Comparison of ENCODE assay signal across 26 cellular contexts in the genomic region with DNA sequence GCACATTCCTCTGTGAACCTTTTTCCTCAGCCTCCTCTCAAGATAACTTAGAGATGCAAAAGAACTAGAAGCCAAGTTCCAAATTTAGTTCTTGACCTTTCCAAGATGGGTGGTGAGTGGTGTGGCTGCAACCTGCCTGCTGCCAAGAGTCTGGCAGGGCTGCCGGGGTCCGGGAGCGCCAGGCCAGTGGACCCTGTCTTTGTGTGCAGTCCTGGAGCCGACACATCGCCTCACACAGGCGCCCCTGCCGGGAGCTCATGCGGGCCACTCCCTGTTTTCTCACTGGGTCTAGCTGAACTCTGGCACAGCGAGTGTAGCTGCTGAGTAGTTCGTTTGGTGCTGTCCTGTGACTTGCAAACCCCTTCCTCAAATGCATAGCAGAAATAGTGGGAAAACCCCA.
A peak's percentile ranks its signal among the peaks of the same experiment; 100 is the strongest.
DNase-seq lines count a peak whose midpoint lies in the region; ATAC-seq and TF ChIP-seq lines count a peak whose summit lies in the region.
"Had no signal": no experiment of that assay in that cellular context is flagged by ENCODE, and none has a peak within 500 bp of the region (broad histone marks: within the 10 kb centered on the region; RNA-seq: fewer than 3 reads in every experiment).

No MANE protein-coding gene starts in this region.

- no peaks in the 10 kb centered on the region for H3K27me3 ChIP-seq in ascending aorta
- H3K27me3 ChIP-seq in heart left ventricle, result no peaks in the 10 kb centered on the region
- H3K27me3 ChIP-seq in tibial artery, result no peaks in the 10 kb centered on the region
- H3K27me3 ChIP-seq: BE2C had no signal

- ATAC-seq in heart left ventricle, result peak in 3 of 4 donors; percentile 38 to 80 (median 76)
- ATAC-seq in mucosa of descending colon, result peak; percentile 74
- ATAC-seq in GM18909 (IDR thresholded peaks at IDR 0.05; ENCODE audit: poor library complexity, unreplicated experiment), result no peak
- ATAC-seq: left lobe of liver; naive thymus-derived CD8-positive, alpha-beta T cell; psoas muscle; stimulated activated naive CD8-positive, alpha-beta T cell treated with anti-CD3 and anti-CD28 coated beads, Interleukin-15, Interleukin-2, amounts not matched to agents 100 U/mL and 50 U/mL, for 24 hours had no signal

- peak in 1 of 2 donors; percentile 74 for DNase-seq in ascending aorta (ENCODE audit: low spot score in 2 of 2)
- peak in 3 of 5 donors; percentile 38 to 80 (median 61) for DNase-seq in heart left ventricle
- peak in 2 of 3 donors; percentile 67 to 73 for DNase-seq in mucosa of descending colon
- peak in 1 of 2 donors; percentile 74 for DNase-seq in tibial artery
- DNase-seq in SKM-1 (lab: John Stamatoyannopoulos, UW; ENCODE audit: unreplicated experiment), result no peak
- DNase-seq in NCI-H524 (lab: John Stamatoyannopoulos, UW), result no peak
- DNase-seq: ACHN; activated CD4-positive, alpha-beta T cell treated with anti-CD3 and anti-CD28 coated beads, Interleukin-2, amount 50 U/mL, for 48 hours; activated CD4-positive, CD25-positive, alpha-beta regulatory T cell treated with anti-CD3 and anti-CD28 coated beads, Interleukin-2, amount 50 U/mL, for 72 hours; activated naive CD4-positive, alpha-beta T cell treated with Interleukin-2 at 50 U/mL for 16 hours; BE2C; DMS 273 treated with DMSO at 0.1 percent for 48 hours; H9; IMR-90; naive thymus-derived CD8-positive, alpha-beta T cell; NCI-H1417 treated with DMSO at 0.1 percent for 48 hours; NCI-H2081; NCI-H526; NK-92 treated with Interleukin-12 subunit alpha and Interleukin-12 subunit beta, amount 100 ng/mL, for 24 hours; occipital lobe; psoas muscle; stimulated activated naive CD8-positive, alpha-beta T cell treated with anti-CD3 and anti-CD28 coated beads, Interleukin-15, Interleukin-2, amounts not matched to agents 100 U/mL and 50 U/mL, for 24 hours; T-helper 2 cell had no signal

- TF ChIP-seq CTCF in ascending aorta (IDR thresholded peaks at IDR 0.05) (peak in 1 of 3 experiments; percentile 15), heart left ventricle (IDR thresholded peaks at IDR 0.05) (peak in 1 of 12 donors; percentile 18), mucosa of descending colon (IDR thresholded peaks at IDR 0.05) (no peak), tibial artery (IDR thresholded peaks at IDR 0.05) (no peak)

- no peak for TF ChIP-seq POLR2A in heart left ventricle (IDR thresholded peaks at IDR 0.05)

- H3K27ac ChIP-seq in ascending aorta, result peak overlapping the region; percentile 65 to 77
- peak overlapping the region in 10 of 12 donors; percentile 23 to 76 (median 50) for H3K27ac ChIP-seq in heart left ventricle
- peak overlapping the region; percentile 67 to 74 for H3K27ac ChIP-seq in tibial artery
- H3K27ac ChIP-seq: psoas muscle, skin epidermis had no signal

- H3K9me3 ChIP-seq in ascending aorta (no peaks in the 10 kb centered on the region), heart left ventricle (no peaks in the 10 kb centered on the region), mucosa of descending colon (no peaks in the 10 kb centered on the region), tibial artery (no peaks in the 10 kb centered on the region)
- H3K9me3 ChIP-seq: BE2C, psoas muscle had no signal

- no peaks in the 10 kb centered on the region for H3K36me3 ChIP-seq in ascending aorta
- peaks cover 0 to 6% (median 0%) of the 10 kb centered on the region in 9 donors for H3K36me3 ChIP-seq in heart left ventricle
- no peaks in the 10 kb centered on the region for H3K36me3 ChIP-seq in mucosa of descending colon (ENCODE audit: low read depth)
- no peaks in the 10 kb centered on the region for H3K36me3 ChIP-seq in tibial artery
- H3K36me3 ChIP-seq: BE2C had no signal

- peak overlapping the region in 1 of 2 donors; percentile 9 for H3K4me3 ChIP-seq in ascending aorta
- H3K4me3 ChIP-seq in heart left ventricle, result no peak overlapping the region
- H3K4me3 ChIP-seq in mucosa of descending colon, result no peak overlapping the region
- no peak overlapping the region for H3K4me3 ChIP-seq in tibial artery
- H3K4me3 ChIP-seq: psoas muscle, skin epidermis had no signal

- intact Hi-C loops in ascending aorta (cut with DNase I) (loop anchor here (5.0 kb wide), 1 partner anchor 55 kb away; no protein-coding TSS in a partner anchor), heart left ventricle (cut with DNase I) (no loop called here), mucosa of descending colon (cut with DNase I, micrococcal nuclease) (no loop called here), tibial artery (cut with DNase I; ENCODE audit: low total_unique reads) (no loop called here)

- WGBS in heart left ventricle, 4 donors, result 25 to 51% (median 37%) methylated on average over 5 to 10 of the region's 10 CpGs

- H3K4me1 ChIP-seq in ascending aorta (peaks cover 14 to 34% of the 10 kb centered on the region in 2 donors), heart left ventricle (peaks cover 0 to 66% (median 41%) of the 10 kb centered on the region in 12 donors), mucosa of descending colon (ENCODE audit: low read depth) (peaks cover 21% of the 10 kb centered on the region), tibial artery (peaks cover 4 to 55% (median 22%) of the 10 kb centered on the region in 4 donors)
- H3K4me1 ChIP-seq: BE2C, psoas muscle had no signal

Comparison
In these comparisons a context has a peak if more than half of its experiments do, and no peak if none do; other contexts are left out.
1. DNase-seq: peak in heart left ventricle (3 of 5) and mucosa of descending colon (2 of 3); none in SKM-1 (single experiment) and NCI-H524 (0 of 2).
2. Peak in every context shown above with its lines, with median percentiles within 50 percentile points of each other: H3K27ac ChIP-seq.